Comparison of ENCODE assay signal across 21 cellular contexts in the genomic region with DNA sequence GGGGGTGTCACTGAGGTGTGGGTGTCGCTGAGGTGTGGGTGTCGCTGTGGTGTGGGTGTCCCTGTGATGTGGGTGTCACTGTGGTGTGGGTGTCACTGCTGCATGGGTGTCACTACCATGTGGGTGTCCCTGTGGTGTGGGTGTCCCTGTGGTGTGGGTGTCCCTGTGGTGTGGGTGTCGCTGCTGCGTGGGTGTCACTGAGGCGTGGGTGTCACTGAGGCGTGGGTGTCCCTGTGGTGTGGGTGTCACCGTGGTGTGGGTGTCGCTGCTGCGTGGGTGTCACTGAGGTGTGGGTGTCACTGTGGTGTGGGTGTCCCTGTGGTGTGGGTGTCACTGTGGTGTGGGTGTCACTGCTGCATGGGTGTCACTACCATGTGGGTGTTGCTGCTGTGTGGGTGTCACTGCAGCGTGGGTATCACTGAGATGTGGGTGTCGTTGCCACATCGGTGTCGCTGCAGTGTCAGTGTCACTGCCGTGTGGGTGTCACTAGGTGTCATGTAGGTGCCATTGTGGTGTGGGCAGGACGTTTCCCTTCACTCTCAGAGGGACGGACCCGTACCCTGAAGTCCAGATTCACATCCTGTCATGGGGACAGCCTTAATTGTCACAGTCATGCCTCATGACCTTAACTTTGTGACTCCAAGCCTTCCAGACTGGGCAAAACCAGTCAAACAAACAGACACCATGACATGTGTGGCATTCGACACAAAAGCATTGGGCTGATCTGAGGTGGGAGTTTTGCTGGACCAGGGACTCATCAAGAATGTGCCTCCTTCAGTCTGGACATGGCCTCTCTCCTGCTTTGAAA. TPM values are rescaled to one million over a fixed set of nuclear protein-coding genes. Genes with fewer than 3 reads are reported as not detected.
DNase-seq lines count a peak whose midpoint lies in the region; ATAC-seq and TF ChIP-seq lines count a peak whose summit lies in the region.
"Had no signal": no experiment of that assay in that cellular context is flagged by ENCODE, and none has a peak within 500 bp of the region (broad histone marks: within the 10 kb centered on the region; RNA-seq: fewer than 3 reads in every experiment).

No MANE protein-coding gene starts in this region.

- H4K20me1 ChIP-seq in MM.1S (ENCODE audit: insufficient read depth, low read length) = no peaks in the 10 kb centered on the region
- H4K20me1 ChIP-seq: BLaER1 treated with 17β-estradiol and CSF1 and Interleukin-3, amounts not matched to agents 10 nM and 100 nM had no signal

- H3K4me2 ChIP-seq in MM.1S (ENCODE audit: low read depth, low read length) = no peak overlapping the region

- H3F3A ChIP-seq in MM.1S (ENCODE audit: insufficient read depth, low read length) = peaks cover 20% of the 10 kb centered on the region

- H3K27me3 Mint-ChIP-seq in activated T-cell treated with anti-CD3 and anti-CD28 coated beads, Interleukin-2, amount 50 U/mL, for 24 hours = peaks cover 13% of the 10 kb centered on the region
- no peaks in the 10 kb centered on the region for H3K27me3 Mint-ChIP-seq in endodermal cell (ENCODE audit: insufficient read depth)
- H3K27me3 Mint-ChIP-seq in stimulated activated memory B cell treated with anti-CD40 and anti-IgM and Interleukin-4, amounts not matched to agents 10 μg/mL and 1 μg/mL and 100 μg/mL, for 72 hours = peaks cover 100% of the 10 kb centered on the region

- H3K4me1 ChIP-seq in MM.1S (ENCODE audit: low read length) (peaks cover 31% of the 10 kb centered on the region), endodermal cell (ENCODE audit: control insufficient read depth, insufficient read depth, low read length) (no peaks in the 10 kb centered on the region)

- no peak for ATAC-seq in stimulated activated memory B cell treated with anti-CD40 and anti-IgM and Interleukin-4, amounts not matched to agents 10 μg/mL and 1 μg/mL and 100 μg/mL, for 72 hours
- ATAC-seq: esophagus mucosa, gastrocnemius medialis had no signal

- H3K36me3 Mint-ChIP-seq in activated T-cell treated with anti-CD3 and anti-CD28 coated beads, Interleukin-2, amount 50 U/mL, for 24 hours (ENCODE audit: low read depth) = no peaks in the 10 kb centered on the region
- H3K36me3 Mint-ChIP-seq in endodermal cell (ENCODE audit: low read depth) = no peaks in the 10 kb centered on the region
- H3K36me3 Mint-ChIP-seq in stimulated activated memory B cell treated with anti-CD40 and anti-IgM and Interleukin-4, amounts not matched to agents 10 μg/mL and 1 μg/mL and 100 μg/mL, for 72 hours = peaks cover 6% of the 10 kb centered on the region

- H3K9me2 ChIP-seq in MM.1S (replicated peaks; ENCODE audit: insufficient read depth, low read length) = no peaks in the 10 kb centered on the region

- H2AFZ ChIP-seq in MM.1S (ENCODE audit: low read length) = no peak overlapping the region

- H3K36me3 ChIP-seq in MM.1S (replicated peaks; ENCODE audit: insufficient read depth, low read length) (no peaks in the 10 kb centered on the region), endodermal cell (ENCODE audit: control insufficient read depth, insufficient read depth, low read length) (no peaks in the 10 kb centered on the region)
- H3K36me3 ChIP-seq: BLaER1 treated with 17β-estradiol and CSF1 and Interleukin-3, amounts not matched to agents 10 nM and 100 nM; gastrocnemius medialis; lower lobe of right lung; upper lobe of right lung had no signal

- TF ChIP-seq CTCF in MM.1S (IDR thresholded peaks at IDR 0.05; ENCODE audit: low read length) (no peak), endodermal cell (conservative IDR thresholded peaks at IDR 0.05) (no peak)

- H3K27me3 ChIP-seq in MM.1S (replicated peaks; ENCODE audit: insufficient read depth, low read length) (no peaks in the 10 kb centered on the region), endodermal cell (ENCODE audit: control insufficient read depth, insufficient read depth, low read length, poor library complexity, severe bottlenecking) (no peaks in the 10 kb centered on the region)
- H3K27me3 ChIP-seq: gastrocnemius medialis, upper lobe of right lung had no signal

- H3K4me3 ChIP-seq in MM.1S (ENCODE audit: low read length) (no peak overlapping the region), endodermal cell (ENCODE audit: low read length) (no peak overlapping the region)
- H3K4me3 ChIP-seq: BLaER1 treated with 17β-estradiol and CSF1 and Interleukin-3, amounts not matched to agents 10 nM and 100 nM; gastrocnemius medialis; lower lobe of right lung; upper lobe of right lung had no signal

- DNase-seq in activated T-cell treated with anti-CD3 and anti-CD28 coated beads, Interleukin-2, amount 50 U/mL, for 24 hours = no peak
- DNase-seq in activated T-cell treated with anti-CD3 and anti-CD28 coated beads, Interleukin-2, amount 50 U/mL, for 1 hour = no peak
- DNase-seq in MM.1S = peak; percentile 4
- peak; percentile 22 for DNase-seq in endodermal cell
- DNase-seq in COLO668 (lab: John Stamatoyannopoulos, UW; ENCODE audit: unreplicated experiment) = no peak
- no peak for DNase-seq in NCI-H1694 treated with DMSO at 0.1 percent for 48 hours (lab: John Stamatoyannopoulos, UW)
- DNase-seq in middle frontal gyrus (ENCODE audit: extremely low spot score, low spot score) = no peak
- DNase-seq: activated naive CD4-positive, alpha-beta T cell treated with Interleukin-2 at 50 U/mL for 16 hours; EL; gastrocnemius medialis; kidney; lower lobe of right lung; NCI-H1417 treated with DMSO at 0.1 percent for 48 hours; NCI-H510A; occipital lobe; stimulated activated CD4-positive, alpha-beta T cell treated with anti-CD3 and anti-CD28 coated beads, Interleukin-4, amount 100 ng/mL, for 24 hours; upper lobe of right lung had no signal

- no peaks in the 10 kb centered on the region for H3K9me3 ChIP-seq in MM.1S (replicated peaks; ENCODE audit: insufficient read depth, low read length)
- no peaks in the 10 kb centered on the region for H3K9me3 ChIP-seq in endodermal cell (ENCODE audit: control insufficient read depth, low read length)
- H3K9me3 ChIP-seq: gastrocnemius medialis, lower lobe of right lung, upper lobe of right lung had no signal

- WGBS in endodermal cell (ENCODE audit: insufficient coverage in 1 of 2, insufficient read length in 1 of 2), 2 experiments = 85 to 92% methylated on average over 5 to 10 of the region's 18 CpGs

- H3K9me3 Mint-ChIP-seq in activated T-cell treated with anti-CD3 and anti-CD28 coated beads, Interleukin-2, amount 50 U/mL, for 24 hours = no peaks in the 10 kb centered on the region
- H3K9me3 Mint-ChIP-seq in endodermal cell = peaks cover 3% of the 10 kb centered on the region
- H3K9me3 Mint-ChIP-seq in stimulated activated memory B cell treated with anti-CD40 and anti-IgM and Interleukin-4, amounts not matched to agents 10 μg/mL and 1 μg/mL and 100 μg/mL, for 72 hours = peaks cover 3% of the 10 kb centered on the region
- H3K9me3 Mint-ChIP-seq: IgD-negative memory B cell had no signal

- peaks cover 13% of the 10 kb centered on the region for H3K4me1 Mint-ChIP-seq in activated T-cell treated with anti-CD3 and anti-CD28 coated beads, Interleukin-2, amount 50 U/mL, for 24 hours (ENCODE audit: low read depth)
- H3K4me1 Mint-ChIP-seq in endodermal cell = peaks cover 3% of the 10 kb centered on the region
- peaks cover 28% of the 10 kb centered on the region for H3K4me1 Mint-ChIP-seq in stimulated activated memory B cell treated with anti-CD40 and anti-IgM and Interleukin-4, amounts not matched to agents 10 μg/mL and 1 μg/mL and 100 μg/mL, for 72 hours

- H3K9ac ChIP-seq in MM.1S (ENCODE audit: low read length) = no peak overlapping the region
- no peak overlapping the region for H3K9ac ChIP-seq in endodermal cell (ENCODE audit: extremely low read depth, low read length, poor library complexity, severe bottlenecking)
- H3K9ac ChIP-seq: BLaER1 treated with 17β-estradiol and CSF1 and Interleukin-3, amounts not matched to agents 10 nM and 100 nM had no signal

- no peaks in the 10 kb centered on the region for H3K79me2 ChIP-seq in MM.1S (ENCODE audit: low read length)

- no peak overlapping the region for H3K27ac ChIP-seq in MM.1S (ENCODE audit: low read length)
- no peak overlapping the region for H3K27ac ChIP-seq in endodermal cell (ENCODE audit: low read depth, low read length)
- H3K27ac ChIP-seq: BLaER1 treated with 17β-estradiol and CSF1 and Interleukin-3, amounts not matched to agents 10 nM and 100 nM; gastrocnemius medialis; lower lobe of right lung; upper lobe of right lung had no signal

- no peak overlapping the region for H3K4me3 Mint-ChIP-seq in activated T-cell treated with anti-CD3 and anti-CD28 coated beads, Interleukin-2, amount 50 U/mL, for 24 hours
- H3K4me3 Mint-ChIP-seq in endodermal cell = no peak overlapping the region
- H3K4me3 Mint-ChIP-seq in stimulated activated memory B cell treated with anti-CD40 and anti-IgM and Interleukin-4, amounts not matched to agents 10 μg/mL and 1 μg/mL and 100 μg/mL, for 72 hours = no peak overlapping the region

- H3K27ac Mint-ChIP-seq in activated T-cell treated with anti-CD3 and anti-CD28 coated beads, Interleukin-2, amount 50 U/mL, for 24 hours = peak overlapping the region; percentile 63
- H3K27ac Mint-ChIP-seq in endodermal cell = no peak overlapping the region
- H3K27ac Mint-ChIP-seq in stimulated activated memory B cell treated with anti-CD40 and anti-IgM and Interleukin-4, amounts not matched to agents 10 μg/mL and 1 μg/mL and 100 μg/mL, for 72 hours = peak overlapping the region; percentile 63

RNA-seq across cellular contexts. Expression of a gene that starts 12.7 kb away (rescaled TPM):
- 10 to 100 TPM; 45.7 to 49.6 TPM for total RNA-seq in endodermal cell
- 24.8 TPM for polyA plus RNA-seq in endodermal cell (2013, experiment 1 of 2)
- 23.0 TPM for polyA plus RNA-seq in endodermal cell (2013, experiment 2 of 2)

Comparison
In these comparisons a context has a peak if more than half of its experiments do, and no peak if none do; other contexts are left out.
1. DNase-seq: peak in MM.1S (single experiment) and endodermal cell (single experiment); none in activated T-cell treated with anti-CD3 and anti-CD28 coated beads, Interleukin-2, amount 50 U/mL, for 24 hours (single experiment), activated T-cell treated with anti-CD3 and anti-CD28 coated beads, Interleukin-2, amount 50 U/mL, for 1 hour (single experiment), COLO668 (single experiment), NCI-H1694 treated with DMSO at 0.1 percent for 48 hours (single experiment) and middle frontal gyrus (single experiment).